Comparison of ENCODE assay signal across 8 cellular contexts in the genomic region with DNA sequence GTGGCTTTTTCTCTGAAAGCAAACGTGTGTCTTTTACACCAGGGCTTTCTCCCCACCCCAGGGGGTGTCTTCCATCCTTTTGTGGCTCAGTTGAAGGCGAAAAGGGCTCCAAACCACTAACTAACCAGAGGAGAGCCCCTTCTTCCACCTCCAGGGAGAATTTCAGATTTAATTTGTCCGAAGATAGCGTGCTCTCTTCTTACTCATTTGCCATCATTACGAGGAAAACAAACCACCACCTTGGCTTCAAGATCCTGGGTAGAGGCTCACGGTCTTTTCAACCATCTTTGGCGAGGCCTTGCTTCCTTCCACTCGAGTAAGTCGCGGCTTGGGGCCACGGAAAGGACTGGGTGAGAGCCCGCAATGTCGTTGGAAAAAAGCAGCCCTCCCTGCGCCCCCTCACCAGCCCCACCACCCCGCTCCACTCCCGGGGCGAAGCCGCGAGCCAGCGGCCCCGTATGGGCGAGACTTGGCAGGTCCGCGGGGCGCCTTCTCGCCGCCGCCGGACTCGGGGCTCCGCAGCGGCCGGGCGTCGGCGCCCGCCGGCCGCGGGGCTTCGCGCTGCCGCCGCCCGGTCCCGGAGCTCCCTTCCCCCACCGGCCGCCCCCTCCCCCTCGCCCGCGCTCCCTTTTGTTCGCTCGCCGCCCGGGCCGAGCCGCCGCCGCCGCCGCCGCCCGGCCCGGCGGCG. TPM values are rescaled to one million over a fixed set of nuclear protein-coding genes. Genes with fewer than 3 reads are reported as not detected.
DNase-seq lines count a peak whose midpoint lies in the region; ATAC-seq and TF ChIP-seq lines count a peak whose summit lies in the region.

No MANE protein-coding gene starts in this region.

- H3K9ac ChIP-seq in rectal smooth muscle tissue (ENCODE audit: low read length), result peak overlapping the region; percentile 49

- H3K9me3 ChIP-seq in right cardiac atrium (ENCODE audit: control insufficient read depth, low read length), result no peaks in the 10 kb centered on the region

- 2 to 17% (median 3%) methylated on average over 36 to 57 of the region's 66 CpGs for WGBS in adipose tissue, 3 donors
- 2% methylated on average over 57 of the region's 66 CpGs for WGBS in right cardiac atrium

- ATAC-seq in GM18498 (IDR thresholded peaks at IDR 0.05; ENCODE audit: unreplicated experiment) (peak; percentile 23), right cardiac atrium (no peak), GM18520 (IDR thresholded peaks at IDR 0.05; ENCODE audit: unreplicated experiment) (no peak)

- TF ChIP-seq CTCF in AG10803 (conservative IDR thresholded peaks at IDR 0.05; ENCODE audit: low read length), result no peak

- peak overlapping the region; percentile 60 for H3K4me3 ChIP-seq in AG10803 (ENCODE audit: low read length)
- peak overlapping the region; percentile 73 for H3K4me3 ChIP-seq in right cardiac atrium (ENCODE audit: low read length)
- peak overlapping the region; percentile 66 for H3K4me3 ChIP-seq in rectal smooth muscle tissue (ENCODE audit: low read length)

- H3K36me3 ChIP-seq in rectal smooth muscle tissue (ENCODE audit: control insufficient read depth, insufficient read depth, low read length), result no peaks in the 10 kb centered on the region

- H3K27me3 ChIP-seq in right cardiac atrium (ENCODE audit: control insufficient read depth, insufficient read depth) (no peaks in the 10 kb centered on the region), rectal smooth muscle tissue (ENCODE audit: control insufficient read depth, insufficient read depth, low read length) (no peaks in the 10 kb centered on the region)

- DNase-seq in AG10803 (ENCODE audit: low read depth), result peak; percentile 72
- DNase-seq in NCI-H1417 treated with DMSO at 0.1 percent for 48 hours (lab: John Stamatoyannopoulos, UW), result peak; percentile 95
- DNase-seq in right cardiac atrium, result peak; percentile 31 to 79 (median 74)
- DNase-seq in OCI-M1 (lab: John Stamatoyannopoulos, UW), result no peak

- peaks cover 20% of the 10 kb centered on the region for H3K4me1 ChIP-seq in right cardiac atrium (ENCODE audit: control insufficient read depth, insufficient read depth, low read length)
- H3K4me1 ChIP-seq in rectal smooth muscle tissue (ENCODE audit: control insufficient read depth, insufficient read depth, low read length), result peaks cover 44% of the 10 kb centered on the region

- intact Hi-C loops in right cardiac atrium (cut with DNase I), result loop anchor here in 2 of 4 donors (10.0 kb wide), 3 partner anchors 78 to 192 kb away; no protein-coding TSS in a partner anchor

- H3K27ac ChIP-seq in adipose tissue (ENCODE audit: low read depth, low read length) (peak overlapping the region; percentile 62), right cardiac atrium (ENCODE audit: low read length) (peak overlapping the region; percentile 97), rectal smooth muscle tissue (ENCODE audit: low read depth, low read length) (peak overlapping the region; percentile 96)

RNA-seq across cellular contexts. Expression of a gene that starts 1.7 kb away (rescaled TPM):
- 10 to 100 TPM in 2 of 3 donors, 1 to 10 TPM in 1; 5.6 to 25.1 (median 18.9) TPM for polyA plus RNA-seq in adipose tissue
- 10 to 100 TPM; 70.5 to 87.9 (median 75.9) TPM for total RNA-seq in right cardiac atrium
- 21.1 TPM for polyA plus RNA-seq in right cardiac atrium
